7 cellular contexts compared by ENCODE assay signal in genomic region chr7:104177565-104178083, GRCh38. TPM values are rescaled to one million over a fixed set of nuclear protein-coding genes. Genes with fewer than 3 reads are reported as not detected.
DNase-seq lines count a peak whose midpoint lies in the region; ATAC-seq, FAIRE-seq and TF ChIP-seq lines count a peak whose summit lies in the region.
"Not testable (repeated sequence)": the region's sequence is repeated elsewhere in the genome, so short reads cannot be mapped to it uniquely, and the experiment has no call there.

No MANE protein-coding gene starts in this region.

- H2BK5ac ChIP-seq in mesenchymal stem cell (ENCODE audit: low read depth, low read length, poor library complexity, severe bottlenecking): not testable (repeated sequence)

- H2BK15ac ChIP-seq in mesenchymal stem cell (ENCODE audit: low read depth, poor library complexity, severe bottlenecking): peak overlapping the region; percentile 67

- H3K9me1 ChIP-seq in K562 (ENCODE audit: control insufficient read depth, insufficient read depth, low read length): not testable (repeated sequence)

- not testable (repeated sequence) for H3K4me3 Mint-ChIP-seq in endodermal cell
- peak overlapping the region; percentile 71 for H3K4me3 Mint-ChIP-seq in endothelial cell (ENCODE audit: unreplicated experiment)

- H3K9me3 ChIP-seq in HEK293 (ENCODE audit: control insufficient read depth, insufficient read depth, low read depth, low read length); K562 (replicated peaks; ENCODE audit: control insufficient read depth, insufficient read depth, low read depth, low read length): not testable (repeated sequence)
- H3K9me3 ChIP-seq in endodermal cell (ENCODE audit: control insufficient read depth, low read length): peaks cover 87% of the 10 kb centered on the region
- peaks cover 30% of the 10 kb centered on the region for H3K9me3 ChIP-seq in mesenchymal stem cell (ENCODE audit: control insufficient read depth, low read length)

- not testable (repeated sequence) for DNase-seq in K562 (ENCODE audit: extremely low read depth in 1 of 4, low spot score in 3 of 4); endodermal cell; endothelial cell (ENCODE audit: low spot score); mesenchymal stem cell
- peak; percentile 46 for DNase-seq in Right ventricle myocardium inferior (ENCODE audit: missing footprints)

- peaks cover 68% of the 10 kb centered on the region for H3K9me3 Mint-ChIP-seq in endodermal cell
- H3K9me3 Mint-ChIP-seq in endothelial cell (ENCODE audit: unreplicated experiment): not testable (repeated sequence)

- H2AK5ac ChIP-seq in mesenchymal stem cell (ENCODE audit: low read length, severe bottlenecking): not testable (repeated sequence)

- H2AFZ ChIP-seq in K562 (ENCODE audit: low read depth, low read length); mesenchymal stem cell (ENCODE audit: low read depth, low read length): not testable (repeated sequence)

- 97% methylated on average over 6 of the region's 6 CpGs for WGBS in K562 (ENCODE audit: insufficient coverage, low coverage, missing lambda C conversion rate)
- 95 to 98% methylated on average over 5 to 6 of the region's 6 CpGs for WGBS in endodermal cell (ENCODE audit: insufficient coverage in 1 of 2, insufficient read length in 1 of 2), 2 experiments
- 98% methylated on average over 6 of the region's 6 CpGs for WGBS in mesenchymal stem cell

- not testable (repeated sequence) for H3K27ac ChIP-seq in HEK293 (ENCODE audit: extremely low read depth, low read depth, low read length); K562 (ENCODE audit: extremely low read depth, low read depth, low read length); endodermal cell (ENCODE audit: low read depth, low read length); mesenchymal stem cell (ENCODE audit: low read length, poor library complexity, severe bottlenecking)

- not testable (repeated sequence) for H3K79me2 ChIP-seq in K562 (ENCODE audit: control insufficient read depth, insufficient read depth, low read length)

- not testable (repeated sequence) for H4K91ac ChIP-seq in mesenchymal stem cell (ENCODE audit: low read length)

- not testable (repeated sequence) for ATAC-seq in K562, Right ventricle myocardium inferior

- POLR2A ChIA-PET in HEK293 (lab: Yijun Ruan, JAX); K562 (lab: Yijun Ruan, JAX): not testable (repeated sequence)

- H4K20me1 ChIP-seq in K562 (replicated peaks; ENCODE audit: control insufficient read depth, insufficient read depth, low read length): not testable (repeated sequence)

- not testable (repeated sequence) for H3K9ac ChIP-seq in K562 (ENCODE audit: insufficient read depth in 1 of 2, low read depth in 2 of 2, low read length in 2 of 2); endodermal cell (ENCODE audit: extremely low read depth, low read length, poor library complexity, severe bottlenecking); mesenchymal stem cell (ENCODE audit: low read length)

- H3K27ac Mint-ChIP-seq in endodermal cell; endothelial cell (ENCODE audit: unreplicated experiment): not testable (repeated sequence)

- H3K79me1 ChIP-seq in mesenchymal stem cell (replicated peaks; ENCODE audit: low read length, poor library complexity, severe bottlenecking): not testable (repeated sequence)

- TF ChIP-seq POLR2A in K562 (conservative IDR thresholded peaks at IDR 0.05): peak; percentile 51; the same call in 1 of the 2 replicates

- not testable (repeated sequence) for H2BK12ac ChIP-seq in mesenchymal stem cell (ENCODE audit: low read length in 2 of 2)

- CTCF ChIA-PET in HEK293 (lab: Yijun Ruan, JAX); K562 (lab: Yijun Ruan, JAX; ENCODE audit: low intra/inter-chr PET ratio): not testable (repeated sequence)

- H3K4me2 ChIP-seq in K562 (ENCODE audit: insufficient read depth, low read length); mesenchymal stem cell (ENCODE audit: low read length, poor library complexity, severe bottlenecking): not testable (repeated sequence)

- peaks cover 5 to 18% of the 10 kb centered on the region in 2 experiments; a peak in 2 of 3 replicates for H3K36me3 ChIP-seq in HEK293 (ENCODE audit: control insufficient read depth in 2 of 2, insufficient read depth in 1 of 2, low read length in 2 of 2)
- H3K36me3 ChIP-seq in K562 (ENCODE audit: control insufficient read depth, insufficient read depth, low read length): peaks cover 58% of the 10 kb centered on the region
- peaks cover 62% of the 10 kb centered on the region for H3K36me3 ChIP-seq in endodermal cell (ENCODE audit: control insufficient read depth, insufficient read depth, low read length)
- peaks cover 3 to 47% of the 10 kb centered on the region in 2 experiments for H3K36me3 ChIP-seq in mesenchymal stem cell (ENCODE audit: control insufficient read depth in 1 of 2, insufficient read depth in 2 of 2, low read depth in 1 of 2, low read length in 2 of 2)

- not testable (repeated sequence) for H3K4me1 Mint-ChIP-seq in endodermal cell; endothelial cell (ENCODE audit: unreplicated experiment)

- not testable (repeated sequence) for FAIRE-seq in K562 (lab: Jason Lieb, UNC)
- peak; percentile 9 for FAIRE-seq in islet of Langerhans (lab: Jason Lieb, UNC)

- not testable (repeated sequence) for H4K8ac ChIP-seq in mesenchymal stem cell (ENCODE audit: low read length)

- H2BK120ac ChIP-seq in mesenchymal stem cell (ENCODE audit: low read depth, low read length): not testable (repeated sequence)

- not testable (repeated sequence) for H3K14ac ChIP-seq in mesenchymal stem cell (ENCODE audit: low read length in 2 of 2)

- peaks cover 79% of the 10 kb centered on the region for H3K36me3 Mint-ChIP-seq in endodermal cell (ENCODE audit: low read depth)
- H3K36me3 Mint-ChIP-seq in endothelial cell (ENCODE audit: low read depth, unreplicated experiment): peaks cover 48% of the 10 kb centered on the region

- H3K27me3 ChIP-seq in K562 (ENCODE audit: control insufficient read depth in 2 of 2, insufficient read depth in 2 of 2, low read length in 2 of 2); endodermal cell (ENCODE audit: control insufficient read depth, insufficient read depth, low read length, poor library complexity, severe bottlenecking); mesenchymal stem cell (ENCODE audit: control insufficient read depth in 1 of 2, insufficient read depth in 1 of 2, low read length in 2 of 2): not testable (repeated sequence)

- intact Hi-C loops in K562 (cut with micrococcal nuclease); Right ventricle myocardium inferior (cut with DNase I): not testable (repeated sequence)

- not testable (repeated sequence) for TF ChIP-seq CTCF in HEK293 (tag by site-specific recombination; IDR thresholded peaks at IDR 0.05); K562 (IDR thresholded peaks at IDR 0.05 in 2 of 3, conservative IDR thresholded peaks at IDR 0.05 in 1 of 3; ENCODE audit: insufficient read depth in 2 of 3, low read depth in 1 of 3, low read length in 3 of 3); endodermal cell (conservative IDR thresholded peaks at IDR 0.05); endothelial cell (IDR thresholded peaks at IDR 0.05; ENCODE audit: unreplicated experiment)

- H3K18ac ChIP-seq in mesenchymal stem cell (ENCODE audit: low read depth in 1 of 2, low read length in 2 of 2): not testable (repeated sequence)

- BruUV-seq in K562 (replicated peaks; lab: Mats Ljungman, UMichigan): not testable (repeated sequence)

- not testable (repeated sequence) for H3K4me1 ChIP-seq in HEK293 (ENCODE audit: control insufficient read depth, insufficient read depth, low read length); endodermal cell (ENCODE audit: control insufficient read depth, insufficient read depth, low read length); mesenchymal stem cell (ENCODE audit: control insufficient read depth, insufficient read depth, low read depth, low read length)
- peaks cover 3 to 13% of the 10 kb centered on the region in 2 experiments for H3K4me1 ChIP-seq in K562 (replicated peaks in 1 of 2; ENCODE audit: control insufficient read depth in 2 of 2, insufficient read depth in 2 of 2, low read length in 2 of 2)

- in situ Hi-C loops in K562 (cut with MboI): loop anchor here (10.0 kb wide), 1 partner anchor 723 kb away; no protein-coding TSS in a partner anchor

- not testable (repeated sequence) for TF ChIP-seq RAD21 in K562 (CRISPR knock-in tag; conservative IDR thresholded peaks at IDR 0.05 in 1 of 2, IDR thresholded peaks at IDR 0.05 in 1 of 2)

- H3K27me3 Mint-ChIP-seq in endodermal cell (ENCODE audit: insufficient read depth); endothelial cell (ENCODE audit: unreplicated experiment): not testable (repeated sequence)

- not testable (repeated sequence) for H3K4me3 ChIP-seq in HEK293 (ENCODE audit: low read depth, low read length); K562; mesenchymal stem cell (ENCODE audit: insufficient read depth in 1 of 2, low read depth in 1 of 2, low read length in 2 of 2)
- H3K4me3 ChIP-seq in endodermal cell (ENCODE audit: low read length): peak overlapping the region; percentile 72

- TF ChIP-seq EP300 in K562 (IDR thresholded peaks at IDR 0.05; ENCODE audit: low read length): not testable (repeated sequence)

- not testable (repeated sequence) for H3K4ac ChIP-seq in mesenchymal stem cell (ENCODE audit: low read depth in 1 of 2, low read length in 2 of 2)

- not testable (repeated sequence) for H3K23ac ChIP-seq in mesenchymal stem cell (ENCODE audit: low read length in 2 of 2)

RNA-seq across cellular contexts. Expression of gene ORC5, which starts 30.2 kb away (rescaled TPM):
- total RNA-seq in K562 (2011; cell fraction: chromatin; rRNA removed; ENCODE audit: low replicate concordance): 71.7 and 74.2 TPM in 2 replicates
- 22.4 and 23.2 TPM in 2 replicates for total RNA-seq in K562 (2011; cell fraction: nucleolus; rRNA removed)
- total RNA-seq in K562 (2011; cell fraction: nucleoplasm; rRNA removed): 35.6 and 44.9 TPM in 2 replicates
- total RNA-seq in K562 (2014; rRNA removed): 38.2 and 42.0 TPM in 2 replicates
- 54.1 and 62.0 TPM in 2 replicates for total RNA-seq in K562 (2014; rRNA removed; fragmentation: Illumina TruSeq; extraction: Trizol)
- total RNA-seq in K562 (2015; rRNA removed; fragmentation: Illumina TruSeq; extraction: Trizol): 52.8 and 57.8 TPM in 2 replicates
- total RNA-seq in K562 (2021): 54.8 and 64.0 TPM in 2 replicates
- polyA plus RNA-seq in K562 (2011; rRNA removed): 16.6 and 29.8 TPM in 2 replicates
- polyA plus RNA-seq in K562 (2011; cell fraction: cytosol; rRNA removed): 12.1 and 15.0 TPM in 2 replicates
- polyA plus RNA-seq in K562 (2011; cell fraction: nucleus; rRNA removed): 28.3 and 54.1 TPM in 2 replicates
- polyA plus RNA-seq in K562 (2012): 31.5 and 90.8 TPM in 2 replicates
- polyA plus RNA-seq in K562 (2014; fragmentation: Illumina TruSeq; extraction: Trizol): 65.6 and 72.3 TPM in 2 replicates
- 100 to 1,000 TPM; 125 to 136 TPM for polyA plus RNA-seq in K562 (2014; fragmentation: Nextera tagmentation; extraction: Ambion mirVana)
- 44.7 and 47.1 TPM in 2 replicates for polyA plus RNA-seq in K562 (2014; rRNA removed)
- polyA minus RNA-seq in K562 (2011; rRNA and poly(A)+ RNA removed): 29.6 and 34.7 TPM in 2 replicates
- 9.6 and 21.2 TPM in 2 replicates for polyA minus RNA-seq in K562 (2011; cell fraction: cytosol; rRNA and poly(A)+ RNA removed)
- 33.4 and 39.3 TPM in 2 replicates for polyA minus RNA-seq in K562 (2011; cell fraction: nucleus; rRNA and poly(A)+ RNA removed)
- 10 to 100 TPM; 22.5 to 22.7 TPM for total RNA-seq in endodermal cell
- polyA plus RNA-seq in endodermal cell (2013, experiment 1 of 2): 22.2 TPM
- polyA plus RNA-seq in endodermal cell (2013, experiment 2 of 2): 21.7 TPM
- total RNA-seq in endothelial cell (ENCODE audit: unreplicated experiment): 16.7 TPM
- 7.1 TPM for total RNA-seq in Right ventricle myocardium inferior
- polyA plus RNA-seq in mesenchymal stem cell (2013, experiment 1 of 2): 14.9 TPM
- polyA plus RNA-seq in mesenchymal stem cell (2013, experiment 2 of 2): 16.0 TPM
